Comparison of ENCODE assay signal across 1 cellular context in genomic region chr17:33602981-33603380, GRCh38.
TF ChIP-seq lines count a peak whose summit lies in the region.

No MANE protein-coding gene starts in this region.

TF ChIP-seq in WTC11, 78 proteins besides CTCF, POLR2A, EP300 and RAD21 (continued from another document):
- TF ChIP-seq, protein P1, sequence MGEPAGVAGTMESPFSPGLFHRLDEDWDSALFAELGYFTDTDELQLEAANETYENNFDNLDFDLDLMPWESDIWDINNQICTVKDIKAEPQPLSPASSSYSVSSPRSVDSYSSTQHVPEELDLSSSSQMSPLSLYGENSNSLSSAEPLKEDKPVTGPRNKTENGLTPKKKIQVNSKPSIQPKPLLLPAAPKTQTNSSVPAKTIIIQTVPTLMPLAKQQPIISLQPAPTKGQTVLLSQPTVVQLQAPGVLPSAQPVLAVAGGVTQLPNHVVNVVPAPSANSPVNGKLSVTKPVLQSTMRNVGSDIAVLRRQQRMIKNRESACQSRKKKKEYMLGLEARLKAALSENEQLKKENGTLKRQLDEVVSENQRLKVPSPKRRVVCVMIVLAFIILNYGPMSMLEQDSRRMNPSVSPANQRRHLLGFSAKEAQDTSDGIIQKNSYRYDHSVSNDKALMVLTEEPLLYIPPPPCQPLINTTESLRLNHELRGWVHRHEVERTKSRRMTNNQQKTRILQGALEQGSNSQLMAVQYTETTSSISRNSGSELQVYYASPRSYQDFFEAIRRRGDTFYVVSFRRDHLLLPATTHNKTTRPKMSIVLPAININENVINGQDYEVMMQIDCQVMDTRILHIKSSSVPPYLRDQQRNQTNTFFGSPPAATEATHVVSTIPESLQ (CRISPR knock-in tag; IDR thresholded peaks at IDR 0.05): no peak
- TF ChIP-seq OVOL2 (CRISPR knock-in tag; IDR thresholded peaks at IDR 0.05; ENCODE audit: borderline replicate concordance) (no peak), ESRRA (CRISPR knock-in tag; IDR thresholded peaks at IDR 0.05; ENCODE audit: borderline replicate concordance) (no peak), NR3C1 (CRISPR knock-in tag; conservative IDR thresholded peaks at IDR 0.05; ENCODE audit: low read depth) (no peak), ZNF416 (CRISPR knock-in tag; IDR thresholded peaks at IDR 0.05) (no peak), ZNF317 (CRISPR knock-in tag; IDR thresholded peaks at IDR 0.05; ENCODE audit: borderline replicate concordance, low read depth) (no peak), ZNF512 (CRISPR knock-in tag; IDR thresholded peaks at IDR 0.05; ENCODE audit: borderline replicate concordance) (no peak), CREM (CRISPR knock-in tag; IDR thresholded peaks at IDR 0.05) (no peak), ZNF396 (CRISPR knock-in tag; IDR thresholded peaks at IDR 0.05; ENCODE audit: borderline replicate concordance) (no peak), ARID4B (CRISPR knock-in tag; IDR thresholded peaks at IDR 0.05; ENCODE audit: borderline replicate concordance) (no peak), GTF2I (CRISPR knock-in tag; conservative IDR thresholded peaks at IDR 0.05) (no peak), NR1H2 (CRISPR knock-in tag; IDR thresholded peaks at IDR 0.05) (no peak)
- TF ChIP-seq, protein P2, sequence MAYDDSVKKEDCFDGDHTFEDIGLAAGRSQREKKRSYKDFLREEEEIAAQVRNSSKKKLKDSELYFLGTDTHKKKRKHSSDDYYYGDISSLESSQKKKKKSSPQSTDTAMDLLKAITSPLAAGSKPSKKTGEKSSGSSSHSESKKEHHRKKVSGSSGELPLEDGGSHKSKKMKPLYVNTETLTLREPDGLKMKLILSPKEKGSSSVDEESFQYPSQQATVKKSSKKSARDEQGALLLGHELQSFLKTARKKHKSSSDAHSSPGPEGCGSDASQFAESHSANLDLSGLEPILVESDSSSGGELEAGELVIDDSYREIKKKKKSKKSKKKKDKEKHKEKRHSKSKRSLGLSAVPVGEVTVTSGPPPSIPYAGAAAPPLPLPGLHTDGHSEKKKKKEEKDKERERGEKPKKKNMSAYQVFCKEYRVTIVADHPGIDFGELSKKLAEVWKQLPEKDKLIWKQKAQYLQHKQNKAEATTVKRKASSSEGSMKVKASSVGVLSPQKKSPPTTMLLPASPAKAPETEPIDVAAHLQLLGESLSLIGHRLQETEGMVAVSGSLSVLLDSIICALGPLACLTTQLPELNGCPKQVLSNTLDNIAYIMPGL (CRISPR knock-in tag; IDR thresholded peaks at IDR 0.05): no peak
- TF ChIP-seq, protein P3, sequence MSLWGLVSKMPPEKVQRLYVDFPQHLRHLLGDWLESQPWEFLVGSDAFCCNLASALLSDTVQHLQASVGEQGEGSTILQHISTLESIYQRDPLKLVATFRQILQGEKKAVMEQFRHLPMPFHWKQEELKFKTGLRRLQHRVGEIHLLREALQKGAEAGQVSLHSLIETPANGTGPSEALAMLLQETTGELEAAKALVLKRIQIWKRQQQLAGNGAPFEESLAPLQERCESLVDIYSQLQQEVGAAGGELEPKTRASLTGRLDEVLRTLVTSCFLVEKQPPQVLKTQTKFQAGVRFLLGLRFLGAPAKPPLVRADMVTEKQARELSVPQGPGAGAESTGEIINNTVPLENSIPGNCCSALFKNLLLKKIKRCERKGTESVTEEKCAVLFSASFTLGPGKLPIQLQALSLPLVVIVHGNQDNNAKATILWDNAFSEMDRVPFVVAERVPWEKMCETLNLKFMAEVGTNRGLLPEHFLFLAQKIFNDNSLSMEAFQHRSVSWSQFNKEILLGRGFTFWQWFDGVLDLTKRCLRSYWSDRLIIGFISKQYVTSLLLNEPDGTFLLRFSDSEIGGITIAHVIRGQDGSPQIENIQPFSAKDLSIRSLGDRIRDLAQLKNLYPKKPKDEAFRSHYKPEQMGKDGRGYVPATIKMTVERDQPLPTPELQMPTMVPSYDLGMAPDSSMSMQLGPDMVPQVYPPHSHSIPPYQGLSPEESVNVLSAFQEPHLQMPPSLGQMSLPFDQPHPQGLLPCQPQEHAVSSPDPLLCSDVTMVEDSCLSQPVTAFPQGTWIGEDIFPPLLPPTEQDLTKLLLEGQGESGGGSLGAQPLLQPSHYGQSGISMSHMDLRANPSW (CRISPR knock-in tag; conservative IDR thresholded peaks at IDR 0.05; ENCODE audit: low read depth): no peak
